24 cellular contexts compared by ENCODE assay signal in genomic region chr15:80798911-80799310, GRCh38. TPM values are rescaled to one million over a fixed set of nuclear protein-coding genes. Genes with fewer than 3 reads are reported as not detected.
"Had no signal": no experiment of that assay in that cellular context is flagged by ENCODE, and none has a peak within 500 bp of the region (broad histone marks: within the 10 kb centered on the region; RNA-seq: fewer than 3 reads in every experiment).

No MANE protein-coding gene starts in this region.

- H3K27ac Mint-ChIP-seq: activated B cell treated with CpG ODN at 0.5 μM for 24 hours; activated CD4-positive, alpha-beta T cell treated with anti-CD3 and anti-CD28 coated beads, Interleukin-2, amount 10 ng/mL, durations not matched to agents 24 days and 14 days; activated CD8-positive, alpha-beta memory T cell treated with anti-CD3 and anti-CD28 coated beads, Interleukin-2, amount 10 ng/mL, durations not matched to agents 7 days and 5 days; activated naive CD4-positive, alpha-beta T cell treated with anti-CD3 and anti-CD28 coated beads, Interleukin-2, amount 50 U/mL, for 24 hours; activated T-cell treated with anti-CD3 and anti-CD28 coated beads, Interleukin-2, amount 50 U/mL, for 24 hours; activated T-helper 1 cell treated with anti-CD3 and anti-CD28 coated beads, Interleukin-12 subunit alpha, Interleukin-12 subunit beta, Interleukin-2, Interleukin-4 antibody, amounts not matched to agents 30 ng/mL and 10 ng/mL and 1 ng/mL, durations not matched to agents 14 hours and 24 hours and 36 hours; T-helper 1 cell treated with Interleukin-12 subunit alpha and Interleukin-12 subunit beta and Interleukin-4 antibody, amounts not matched to agents 30 μg/mL and 1 μg/mL, for 36 hours had no signal

- ATAC-seq: activated CD8-positive, alpha-beta memory T cell treated with anti-CD3 and anti-CD28 coated beads, Interleukin-2, amount 10 ng/mL, durations not matched to agents 7 days and 5 days had no signal

- H3K4me3 Mint-ChIP-seq: activated B cell treated with CpG ODN at 0.5 μM for 24 hours; activated CD4-positive, alpha-beta T cell treated with anti-CD3 and anti-CD28 coated beads, Interleukin-2, amount 10 ng/mL, durations not matched to agents 24 days and 14 days; activated CD8-positive, alpha-beta memory T cell treated with anti-CD3 and anti-CD28 coated beads, Interleukin-2, amount 10 ng/mL, durations not matched to agents 7 days and 5 days; activated naive CD4-positive, alpha-beta T cell treated with anti-CD3 and anti-CD28 coated beads, Interleukin-2, amount 50 U/mL, for 24 hours; activated T-cell treated with anti-CD3 and anti-CD28 coated beads, Interleukin-2, amount 50 U/mL, for 24 hours; activated T-helper 1 cell treated with anti-CD3 and anti-CD28 coated beads, Interleukin-12 subunit alpha, Interleukin-12 subunit beta, Interleukin-2, Interleukin-4 antibody, amounts not matched to agents 30 ng/mL and 10 ng/mL and 1 ng/mL, durations not matched to agents 14 hours and 24 hours and 36 hours; T-helper 1 cell treated with Interleukin-12 subunit alpha and Interleukin-12 subunit beta and Interleukin-4 antibody, amounts not matched to agents 30 μg/mL and 1 μg/mL, for 36 hours had no signal

- DNase-seq: activated B cell treated with CpG ODN at 0.5 μM for 24 hours; activated CD4-positive, alpha-beta T cell treated with anti-CD3 and anti-CD28 coated beads for 1 hour; activated CD4-positive, alpha-beta T cell treated with anti-CD3 and anti-CD28 coated beads, Interleukin-2, amount 10 ng/mL, durations not matched to agents 24 days and 14 days; activated CD4-positive, alpha-beta T cell treated with anti-CD3 and anti-CD28 coated beads, Interleukin-2, amount 50 U/mL, for 48 hours; activated CD8-positive, alpha-beta memory T cell treated with anti-CD3 and anti-CD28 coated beads, Interleukin-2, amount 10 ng/mL, durations not matched to agents 7 days and 5 days; activated effector memory CD4-positive, alpha-beta T cell treated with Interleukin-2 at 50 U/mL for 16 hours; activated naive CD4-positive, alpha-beta T cell; activated T-cell treated with anti-CD3 and anti-CD28 coated beads, Interleukin-2, amount 50 U/mL, for 24 hours; aorta; central memory CD4-positive, alpha-beta T cell; Kasumi-1; KBM-7; NCI-H1105 treated with DMSO at 0.1 percent for 48 hours; NCI-H1436 treated with DMSO at 0.1 percent for 48 hours; NCI-H187; NCI-H2081 treated with DMSO at 0.1 percent for 48 hours; NCI-H2171 treated with DMSO at 0.1 percent for 48 hours; NCI-H345; NCI-H510A; NCI-H748 treated with DMSO at 0.1 percent for 48 hours had no signal

- H3K9me3 Mint-ChIP-seq: activated B cell treated with CpG ODN at 0.5 μM for 24 hours; activated naive CD4-positive, alpha-beta T cell treated with anti-CD3 and anti-CD28 coated beads, Interleukin-2, amount 50 U/mL, for 24 hours; activated T-helper 1 cell treated with anti-CD3 and anti-CD28 coated beads, Interleukin-12 subunit alpha, Interleukin-12 subunit beta, Interleukin-2, Interleukin-4 antibody, amounts not matched to agents 30 ng/mL and 10 ng/mL and 1 ng/mL, durations not matched to agents 14 hours and 24 hours and 36 hours had no signal

- H3K4me1 Mint-ChIP-seq: activated B cell treated with CpG ODN at 0.5 μM for 24 hours had no signal

- H3K36me3 Mint-ChIP-seq: activated CD8-positive, alpha-beta memory T cell treated with anti-CD3 and anti-CD28 coated beads, Interleukin-2, amount 10 ng/mL, durations not matched to agents 7 days and 5 days; activated naive CD4-positive, alpha-beta T cell treated with anti-CD3 and anti-CD28 coated beads, Interleukin-2, amount 50 U/mL, for 24 hours had no signal

RNA-seq across cellular contexts. Expression of gene CEMIP, which starts 19.7 kb away (rescaled TPM):
- total RNA-seq: activated B cell treated with CpG ODN at 0.5 μM for 24 hours; activated CD4-positive, alpha-beta T cell treated with anti-CD3 and anti-CD28 coated beads, Interleukin-2, amount 10 ng/mL, durations not matched to agents 24 days and 14 days; activated CD8-positive, alpha-beta memory T cell treated with anti-CD3 and anti-CD28 coated beads, Interleukin-2, amount 10 ng/mL, durations not matched to agents 7 days and 5 days; OCI-LY7 had no signal
